In genomic region chr10:7014721-7015120, GRCh38 we compare ENCODE assay signal across 36 cellular contexts.
"Had no signal": no experiment of that assay in that cellular context is flagged by ENCODE, and none has a peak within 500 bp of the region (broad histone marks: within the 10 kb centered on the region; RNA-seq: fewer than 3 reads in every experiment).

No MANE protein-coding gene starts in this region.

- H3K27ac ChIP-seq: KMS-11 had no signal

- H3K9ac ChIP-seq: KMS-11 had no signal

- H3K9me3 ChIP-seq: MG63 had no signal

- DNase-seq: Karpas-422, Kasumi-1, MG63, MM.1S, MV-4-11, NCI-H1048, NCI-H1092, NCI-H1092 treated with DMSO at 0.1 percent for 48 hours, NCI-H1105, NCI-H1105 treated with DMSO at 0.1 percent for 48 hours, NCI-H1417, NCI-H1417 treated with DMSO at 0.1 percent for 48 hours, NCI-H1436, NCI-H1436 treated with DMSO at 0.1 percent for 48 hours, NCI-H146, NCI-H1694, NCI-H1694 treated with DMSO at 0.1 percent for 48 hours, NCI-H187, NCI-H187 treated with DMSO at 0.1 percent for 48 hours, NCI-H1930, NCI-H2029, NCI-H2029 treated with DMSO at 0.1 percent for 48 hours, NCI-H2081, NCI-H2081 treated with DMSO at 0.1 percent for 48 hours, NCI-H2107, NCI-H2171, NCI-H2171 treated with DMSO at 0.1 percent for 48 hours, NCI-H2227 treated with DMSO at 0.1 percent for 48 hours, NCI-H226, NCI-H345, NCI-H446, NCI-H446 treated with DMSO at 0.1 percent for 48 hours, NCI-H510A, NCI-H510A treated with DMSO at 0.1 percent for 48 hours, NCI-H524 had no signal

- H3K4me2 ChIP-seq: KMS-11 had no signal

- H3K4me3 ChIP-seq: MG63 had no signal

- H3K36me3 ChIP-seq: MG63 had no signal
